8 cellular contexts compared by ENCODE assay signal in genomic region chr1:206982216-206982615, GRCh38. TPM values are rescaled to one million over a fixed set of nuclear protein-coding genes. Genes with fewer than 3 reads are reported as not detected.
A peak's percentile ranks its signal among the peaks of the same experiment; 100 is the strongest.
DNase-seq lines count a peak whose midpoint lies in the region; ATAC-seq and TF ChIP-seq lines count a peak whose summit lies in the region.
"Had no signal": no experiment of that assay in that cellular context is flagged by ENCODE, and none has a peak within 500 bp of the region (broad histone marks: within the 10 kb centered on the region; RNA-seq: fewer than 3 reads in every experiment).

No MANE protein-coding gene starts in this region.

- intact Hi-C loops in psoas muscle (cut with DNase I): loop anchor here (5.0 to 10.0 kb wide), 2 partner anchors 347 to 350 kb away; partner anchors contain the start of gene DYRK3 (in 1 of the 2)

- H3K27ac ChIP-seq in psoas muscle: no peak overlapping the region

- TF ChIP-seq CTCF in GM13977 (IDR thresholded peaks at IDR 0.05; ENCODE audit: extremely low read depth, insufficient read depth, missing control alignments) (peak; percentile 82), LNCaP clone FGC (IDR thresholded peaks at IDR 0.05; ENCODE audit: control insufficient read depth, extremely low read depth, insufficient read depth) (peak; percentile 97), psoas muscle (IDR thresholded peaks at IDR 0.05) (peak; percentile 58)

- H3K4me3 ChIP-seq in LNCaP clone FGC (ENCODE audit: low read depth, low read length) (no peak overlapping the region), psoas muscle (no peak overlapping the region)

- H3K4me1 ChIP-seq in psoas muscle: no peaks in the 10 kb centered on the region

- no peaks in the 10 kb centered on the region for H3K9me3 ChIP-seq in psoas muscle

- no peaks in the 10 kb centered on the region for H3K36me3 ChIP-seq in psoas muscle (ENCODE audit: insufficient read depth in 1 of 2, low read depth in 1 of 2)

- DNase-seq in GM13977 (ENCODE audit: low spot score) (peak; percentile 67), LNCaP clone FGC (ENCODE audit: low read depth) (no peak), SK-MEL-5 (ENCODE audit: low read depth, low spot score) (peak; percentile 75), glomerular visceral epithelial cell (ENCODE audit: extremely low spot score) (peak; percentile 68), psoas muscle (peak in 1 of 2 donors; percentile 19)
- DNase-seq in activated naive CD4-positive, alpha-beta T cell (lab: John Stamatoyannopoulos, UW): peak in 3 of 4 experiments; percentile 12 to 51 (median 30)

- in situ Hi-C loops in GM13977 (cut with MboI; ENCODE audit: low pct_unique_long_range_greater_than_20kb, low sequenced_read_pairs, unreplicated experiment) (loop anchor here (5.0 kb wide), 1 partner anchor 65 kb away; no protein-coding TSS in a partner anchor), SK-MEL-5 (cut with HindIII; ENCODE audit: low pct_unique_long_range_greater_than_20kb, low sequenced_read_pairs) (no loop called here)

- H3K27me3 ChIP-seq in psoas muscle (ENCODE audit: insufficient read depth in 3 of 3, low read length in 2 of 3): peaks cover 0 to 3% (median 0%) of the 10 kb centered on the region in 3 donors

- WGBS in psoas muscle, 3 donors: 20 to 30% (median 23%) methylated on average over 4 of the region's 4 CpGs

- ATAC-seq in psoas muscle (peak; percentile 61 to 89 (median 75)), GM21447 (IDR thresholded peaks at IDR 0.05; ENCODE audit: unreplicated experiment) (no peak)

RNA-seq across cellular contexts. Expression of gene FCAMR, which starts 12.0 kb away (rescaled TPM):
- total RNA-seq in SK-MEL-5 (2014; rRNA removed; shearing (Covaris generic)): not detected in 2 replicates
- polyA plus RNA-seq in SK-MEL-5 (2015; cell fraction: cytosol; rRNA removed): not detected in 2 replicates
- not detected in 2 replicates for polyA plus RNA-seq in SK-MEL-5 (2015; cell fraction: nucleus; rRNA removed)
- total RNA-seq in psoas muscle: not detected
- not detected for polyA plus RNA-seq in psoas muscle
- total RNA-seq: glomerular endothelial cell had no signal

RNA-seq across cellular contexts. Expression of gene PIGR, which starts 36.0 kb away (rescaled TPM):
- not detected in 2 replicates for total RNA-seq in SK-MEL-5 (2014; rRNA removed; shearing (Covaris generic))
- 0.01 TPM in 1 of 2 replicates, not detected in the other for polyA plus RNA-seq in SK-MEL-5 (2015; cell fraction: cytosol; rRNA removed)
- polyA plus RNA-seq in SK-MEL-5 (2015; cell fraction: nucleus; rRNA removed): not detected in 2 replicates
- total RNA-seq in psoas muscle: under 1 TPM; 0.42 to 0.50 (median 0.49) TPM
- under 1 TPM; 0.06 to 0.64 (median 0.16) TPM for polyA plus RNA-seq in psoas muscle
- total RNA-seq: glomerular endothelial cell had no signal

RNA-seq across cellular contexts. Expression of gene C1orf116, which starts 50.3 kb away (rescaled TPM):
- total RNA-seq in SK-MEL-5 (2014; rRNA removed; shearing (Covaris generic)): 0.13 and 0.50 TPM in 2 replicates
- polyA plus RNA-seq in SK-MEL-5 (2015; cell fraction: cytosol; rRNA removed): 0.08 and 0.13 TPM in 2 replicates
- not detected in 2 replicates for polyA plus RNA-seq in SK-MEL-5 (2015; cell fraction: nucleus; rRNA removed)
- 1 to 10 TPM in 1 of 4 donors, under 1 TPM in 3; 0.12 to 1.4 (median 0.35) TPM for total RNA-seq in psoas muscle
- under 1 TPM; 0.14 to 0.49 (median 0.35) TPM for polyA plus RNA-seq in psoas muscle
- total RNA-seq: glomerular endothelial cell had no signal
